Comparison of ENCODE assay signal across 1 cellular context in the genomic region with DNA sequence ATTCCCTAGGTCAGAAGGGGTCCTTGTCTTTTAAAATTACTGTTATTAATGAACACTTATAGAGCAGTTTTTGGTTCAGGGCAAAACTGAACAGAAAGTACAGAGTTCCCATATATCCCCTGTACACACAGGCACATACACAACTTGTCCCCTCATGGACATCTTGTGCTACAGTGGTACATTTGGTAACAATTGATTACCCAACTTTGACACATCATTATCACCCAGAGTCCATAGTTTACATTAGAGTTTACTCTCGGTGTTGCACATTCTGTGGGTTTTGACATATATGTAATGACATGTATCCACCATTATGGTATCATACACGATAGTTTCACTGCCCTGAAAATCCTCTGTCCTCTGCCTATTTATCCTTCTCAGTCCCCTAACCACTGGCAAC.
TF ChIP-seq lines count a peak whose summit lies in the region.

No MANE protein-coding gene starts in this region.

TF ChIP-seq in K562, 482 proteins besides CTCF, POLR2A, EP300 and RAD21:
- TF ChIP-seq NFATC3 (IDR thresholded peaks at IDR 0.05) (no peak), IRF2 (CRISPR knock-in tag; IDR thresholded peaks at IDR 0.05) (no peak), NFE2 (IDR thresholded peaks at IDR 0.05; ENCODE audit: low read depth) (no peak), EZH2 (IDR thresholded peaks at IDR 0.05; ENCODE audit: borderline replicate concordance, low read depth, low read length) (no peak), ZNF274 (IDR thresholded peaks at IDR 0.05; ENCODE audit: borderline replicate concordance, low read depth, low read length) (no peak), FOXA3 (CRISPR knock-in tag; conservative IDR thresholded peaks at IDR 0.05 in 1 of 2, IDR thresholded peaks at IDR 0.05 in 1 of 2) (no peak), ZNF143 (CRISPR knock-in tag; IDR thresholded peaks at IDR 0.05) (no peak), KHSRP (IDR thresholded peaks at IDR 0.05) (no peak), FUS (optimal IDR thresholded peaks at IDR 0.05; ENCODE audit: low read depth, low read length) (no peak), ZNF561 (CRISPR knock-in tag; conservative IDR thresholded peaks at IDR 0.05) (no peak), U2AF2 (optimal IDR thresholded peaks at IDR 0.05; ENCODE audit: low read depth, low read length) (no peak), ARID2 (IDR thresholded peaks at IDR 0.05) (no peak), ZNF644 (tag; IDR thresholded peaks at IDR 0.05; ENCODE audit: low read depth) (no peak), ZNF764 (CRISPR knock-in tag; IDR thresholded peaks at IDR 0.05; ENCODE audit: low read depth) (no peak), ZBTB1 (CRISPR knock-in tag; IDR thresholded peaks at IDR 0.05; ENCODE audit: borderline replicate concordance, low read depth) (no peak), SOX6 (IDR thresholded peaks at IDR 0.05) (no peak), UBTF (IDR thresholded peaks at IDR 0.05; ENCODE audit: borderline replicate concordance in 1 of 2, low read depth in 2 of 2, low read length in 2 of 2) (no peak), POLR3A (IDR thresholded peaks at IDR 0.05; ENCODE audit: borderline replicate concordance, extremely low read depth, insufficient read depth, insufficient read length) (no peak)
